2 cellular contexts compared by ENCODE assay signal in the genomic region with DNA sequence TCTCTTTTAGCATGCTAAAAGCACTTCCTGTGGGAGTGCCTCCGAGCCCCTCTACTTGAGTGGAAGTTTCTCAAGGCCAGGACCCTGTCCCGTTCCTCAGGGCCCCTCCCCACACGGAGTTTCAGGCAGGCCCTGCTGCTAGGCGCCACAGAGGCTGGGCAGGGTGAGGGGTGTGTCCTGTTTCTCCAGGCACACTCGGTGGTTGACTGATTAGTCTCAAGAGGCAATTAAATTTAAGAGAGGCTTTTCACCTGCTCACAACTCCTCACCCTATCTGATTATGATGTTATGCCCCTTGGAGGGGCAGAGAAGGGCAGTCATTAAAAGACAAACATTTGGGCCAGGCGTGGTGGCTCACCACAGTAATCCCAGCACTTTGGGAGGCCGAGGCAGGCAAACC.
TF ChIP-seq lines count a peak whose summit lies in the region.

No MANE protein-coding gene starts in this region.

TF ChIP-seq in IMR-90, 13 proteins besides CTCF, POLR2A, EP300 and RAD21:
- no peak for TF ChIP-seq BHLHE40 (IDR thresholded peaks at IDR 0.05; ENCODE audit: low read depth, low read length)
- no peak for TF ChIP-seq RCOR1 (IDR thresholded peaks at IDR 0.05; ENCODE audit: insufficient replicate concordance, low read length)
- TF ChIP-seq, protein P1, sequence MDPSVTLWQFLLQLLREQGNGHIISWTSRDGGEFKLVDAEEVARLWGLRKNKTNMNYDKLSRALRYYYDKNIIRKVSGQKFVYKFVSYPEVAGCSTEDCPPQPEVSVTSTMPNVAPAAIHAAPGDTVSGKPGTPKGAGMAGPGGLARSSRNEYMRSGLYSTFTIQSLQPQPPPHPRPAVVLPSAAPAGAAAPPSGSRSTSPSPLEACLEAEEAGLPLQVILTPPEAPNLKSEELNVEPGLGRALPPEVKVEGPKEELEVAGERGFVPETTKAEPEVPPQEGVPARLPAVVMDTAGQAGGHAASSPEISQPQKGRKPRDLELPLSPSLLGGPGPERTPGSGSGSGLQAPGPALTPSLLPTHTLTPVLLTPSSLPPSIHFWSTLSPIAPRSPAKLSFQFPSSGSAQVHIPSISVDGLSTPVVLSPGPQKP (IDR thresholded peaks at IDR 0.05; ENCODE audit: borderline replicate concordance, low read depth, low read length) = no peak
- no peak for TF ChIP-seq MAFK (IDR thresholded peaks at IDR 0.05; ENCODE audit: low read depth, low read length)
- no peak for TF ChIP-seq MAZ (IDR thresholded peaks at IDR 0.05; ENCODE audit: borderline replicate concordance, low read depth, low read length)
- no peak for TF ChIP-seq FOS (IDR thresholded peaks at IDR 0.05; ENCODE audit: low read depth, low read length)
- TF ChIP-seq SMC3 (IDR thresholded peaks at IDR 0.05; ENCODE audit: low read depth, low read length) = no peak
- no peak for TF ChIP-seq CHD1 (IDR thresholded peaks at IDR 0.05; ENCODE audit: low read depth, low read length)
- TF ChIP-seq NFE2L2 (IDR thresholded peaks at IDR 0.05; ENCODE audit: low read depth, low read length) = no peak
- TF ChIP-seq RFX5 (IDR thresholded peaks at IDR 0.05; ENCODE audit: low read depth, low read length) = no peak
- TF ChIP-seq, protein P2, sequence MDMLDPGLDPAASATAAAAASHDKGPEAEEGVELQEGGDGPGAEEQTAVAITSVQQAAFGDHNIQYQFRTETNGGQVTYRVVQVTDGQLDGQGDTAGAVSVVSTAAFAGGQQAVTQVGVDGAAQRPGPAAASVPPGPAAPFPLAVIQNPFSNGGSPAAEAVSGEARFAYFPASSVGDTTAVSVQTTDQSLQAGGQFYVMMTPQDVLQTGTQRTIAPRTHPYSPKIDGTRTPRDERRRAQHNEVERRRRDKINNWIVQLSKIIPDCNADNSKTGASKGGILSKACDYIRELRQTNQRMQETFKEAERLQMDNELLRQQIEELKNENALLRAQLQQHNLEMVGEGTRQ (IDR thresholded peaks at IDR 0.05; ENCODE audit: low read depth, low read length) = no peak
- no peak for TF ChIP-seq MXI1 (IDR thresholded peaks at IDR 0.05; ENCODE audit: borderline replicate concordance, low read depth, low read length)
- no peak for TF ChIP-seq CEBPB (IDR thresholded peaks at IDR 0.05; ENCODE audit: low read depth, low read length)
TF ChIP-seq in IMR-90: peak in this region for 0.

TF ChIP-seq in H1, 55 proteins besides CTCF, POLR2A, EP300 and RAD21:
- TF ChIP-seq SIX5 (IDR thresholded peaks at IDR 0.05; ENCODE audit: low read depth, low read length) = no peak
- no peak for TF ChIP-seq SP2 (IDR thresholded peaks at IDR 0.05; ENCODE audit: low read length)
- TF ChIP-seq SIRT6 (IDR thresholded peaks at IDR 0.05; ENCODE audit: low read length) = no peak
- TF ChIP-seq RBBP5 (IDR thresholded peaks at IDR 0.05; ENCODE audit: borderline replicate concordance, low read depth, low read length) = no peak
- TF ChIP-seq PHF8 (conservative IDR thresholded peaks at IDR 0.05; ENCODE audit: low read depth, low read length) = no peak
- TF ChIP-seq FOSL1 (IDR thresholded peaks at IDR 0.05; ENCODE audit: insufficient read depth, low read depth, low read length) = no peak
- TF ChIP-seq TAF1 (IDR thresholded peaks at IDR 0.05; ENCODE audit: low read depth, low read length) = no peak
- no peak for TF ChIP-seq KDM1A (IDR thresholded peaks at IDR 0.05; ENCODE audit: borderline replicate concordance, low read length)
- no peak for TF ChIP-seq SIN3A (conservative IDR thresholded peaks at IDR 0.05 in 1 of 2, IDR thresholded peaks at IDR 0.05 in 1 of 2; ENCODE audit: low read depth in 1 of 2, low read length in 2 of 2)
- TF ChIP-seq TAF7 (optimal IDR thresholded peaks at IDR 0.05; ENCODE audit: borderline replicate concordance, low read depth, low read length) = no peak
- TF ChIP-seq, protein P3, sequence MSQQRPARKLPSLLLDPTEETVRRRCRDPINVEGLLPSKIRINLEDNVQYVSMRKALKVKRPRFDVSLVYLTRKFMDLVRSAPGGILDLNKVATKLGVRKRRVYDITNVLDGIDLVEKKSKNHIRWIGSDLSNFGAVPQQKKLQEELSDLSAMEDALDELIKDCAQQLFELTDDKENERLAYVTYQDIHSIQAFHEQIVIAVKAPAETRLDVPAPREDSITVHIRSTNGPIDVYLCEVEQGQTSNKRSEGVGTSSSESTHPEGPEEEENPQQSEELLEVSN (IDR thresholded peaks at IDR 0.05) = no peak
- no peak for TF ChIP-seq RFX5 (IDR thresholded peaks at IDR 0.05; ENCODE audit: borderline replicate concordance, low read depth, low read length)
- no peak for TF ChIP-seq RNF2 (IDR thresholded peaks at IDR 0.05; ENCODE audit: borderline replicate concordance, low read depth, low read length, missing control alignments, poor library complexity, severe bottlenecking)
- TF ChIP-seq, protein P2 (IDR thresholded peaks at IDR 0.05; ENCODE audit: low read length) = no peak
- TF ChIP-seq CBX5 (IDR thresholded peaks at IDR 0.05; ENCODE audit: low read depth, low read length) = no peak
- TF ChIP-seq ASH2L (IDR thresholded peaks at IDR 0.05; ENCODE audit: low read length) = no peak
- TF ChIP-seq CBX8 (IDR thresholded peaks at IDR 0.05; ENCODE audit: borderline replicate concordance, low read depth, low read length) = no peak
- no peak for TF ChIP-seq KDM5A (IDR thresholded peaks at IDR 0.05; ENCODE audit: low read length)
- TF ChIP-seq, protein P4, sequence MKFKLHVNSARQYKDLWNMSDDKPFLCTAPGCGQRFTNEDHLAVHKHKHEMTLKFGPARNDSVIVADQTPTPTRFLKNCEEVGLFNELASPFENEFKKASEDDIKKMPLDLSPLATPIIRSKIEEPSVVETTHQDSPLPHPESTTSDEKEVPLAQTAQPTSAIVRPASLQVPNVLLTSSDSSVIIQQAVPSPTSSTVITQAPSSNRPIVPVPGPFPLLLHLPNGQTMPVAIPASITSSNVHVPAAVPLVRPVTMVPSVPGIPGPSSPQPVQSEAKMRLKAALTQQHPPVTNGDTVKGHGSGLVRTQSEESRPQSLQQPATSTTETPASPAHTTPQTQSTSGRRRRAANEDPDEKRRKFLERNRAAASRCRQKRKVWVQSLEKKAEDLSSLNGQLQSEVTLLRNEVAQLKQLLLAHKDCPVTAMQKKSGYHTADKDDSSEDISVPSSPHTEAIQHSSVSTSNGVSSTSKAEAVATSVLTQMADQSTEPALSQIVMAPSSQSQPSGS (IDR thresholded peaks at IDR 0.05; ENCODE audit: low read length) = no peak
- TF ChIP-seq TEAD4 (IDR thresholded peaks at IDR 0.05; ENCODE audit: low read depth, low read length) = no peak
